In genomic region chr4:67286724-67287123, GRCh38 we compare ENCODE assay signal across 3 cellular contexts.
"Had no signal": no experiment of that assay in that cellular context is flagged by ENCODE, and none has a peak within 500 bp of the region (broad histone marks: within the 10 kb centered on the region; RNA-seq: fewer than 3 reads in every experiment).

No MANE protein-coding gene starts in this region.

- DNase-seq: GDM1, GF-D8 had no signal

- ATAC-seq: GM12878 had no signal
